In the genomic region with DNA sequence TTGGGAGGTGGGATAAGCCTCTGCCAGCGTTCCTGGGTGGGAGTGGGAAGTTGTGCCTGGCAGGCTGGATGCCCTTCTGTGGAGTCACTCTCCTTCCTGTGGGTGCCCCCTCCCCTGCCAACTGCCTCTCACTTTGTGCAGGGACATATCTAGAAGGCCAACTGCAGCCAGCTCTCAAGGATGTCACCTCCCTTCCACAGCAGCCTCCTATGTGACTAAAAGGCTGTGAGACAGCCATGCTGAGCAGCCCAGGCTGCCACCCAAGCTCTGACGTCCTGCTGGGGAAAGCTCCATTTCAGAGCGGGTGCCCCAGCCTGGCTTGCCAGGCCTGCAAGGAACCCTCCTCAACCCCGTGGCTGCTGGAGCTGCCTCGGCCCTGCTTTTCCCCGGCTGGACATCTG, we compare ENCODE assay signal across 20 cellular contexts. TPM values are rescaled to one million over a fixed set of nuclear protein-coding genes. Genes with fewer than 3 reads are reported as not detected.
DNase-seq lines count a peak whose midpoint lies in the region; TF ChIP-seq lines count a peak whose summit lies in the region.
"Had no signal": no experiment of that assay in that cellular context is flagged by ENCODE, and none has a peak within 500 bp of the region (broad histone marks: within the 10 kb centered on the region; RNA-seq: fewer than 3 reads in every experiment).

No MANE protein-coding gene starts in this region.

- no peaks in the 10 kb centered on the region for H3K27me3 Mint-ChIP-seq in neural crest cell (ENCODE audit: low read depth)
- H3K27me3 Mint-ChIP-seq: activated CD8-positive, alpha-beta T cell treated with anti-CD3 and anti-CD28 coated beads for 36 hours; activated naive CD4-positive, alpha-beta T cell treated with anti-CD3 and anti-CD28 coated beads, Interleukin-2, amount 50 U/mL, for 24 hours had no signal

- H3K27ac ChIP-seq in RWPE1: peak overlapping the region; percentile 87
- H3K27ac ChIP-seq: ovary had no signal

- no peaks in the 10 kb centered on the region for H3K36me3 Mint-ChIP-seq in neural crest cell (ENCODE audit: low read depth)
- H3K36me3 Mint-ChIP-seq: activated naive CD4-positive, alpha-beta T cell treated with anti-CD3 and anti-CD28 coated beads, Interleukin-2, amount 50 U/mL, for 24 hours; memory B cell; T-cell; WTC11 had no signal

- CTCF ChIA-PET in RWPE1 (lab: Yijun Ruan, JAX): interaction anchor here (3.6 kb wide), 1 partner anchor 14 kb away, joined by 22 read pairs; no protein-coding TSS in a partner anchor

- DNase-seq in DMS153 treated with DMSO at 0.1 percent for 48 hours (lab: John Stamatoyannopoulos, UW; ENCODE audit: unreplicated experiment): peak; percentile 49
- no peak for DNase-seq in DMS153 (lab: John Stamatoyannopoulos, UW)
- DNase-seq in EH (ENCODE audit: low read depth): peak; percentile 22
- DNase-seq in RWPE1 (ENCODE audit: low spot score): no peak
- no peak for DNase-seq in neural crest cell (ENCODE audit: low read depth, low spot score)
- DNase-seq in NOMO-1 (lab: John Stamatoyannopoulos, UW; ENCODE audit: unreplicated experiment in 2 of 2): no peak
- no peak for DNase-seq in T1000 (lab: John Stamatoyannopoulos, UW)
- no peak for DNase-seq in effector CD8-positive, alpha-beta T cell (lab: John Stamatoyannopoulos, UW)
- DNase-seq: activated CD8-positive, alpha-beta T cell treated with anti-CD3 and anti-CD28 coated beads for 36 hours; activated T-cell treated with anti-CD3 and anti-CD28 coated beads, Interleukin-2, amount 50 U/mL, for 1 hour; C1 segment of cervical spinal cord; NCI-H1694 treated with DMSO at 0.1 percent for 48 hours; NCI-H524; ovary; SHP77 treated with DMSO at 0.1 percent for 48 hours; T-cell had no signal

- H3K4me3 Mint-ChIP-seq in neural crest cell: no peak overlapping the region
- H3K4me3 Mint-ChIP-seq: activated CD8-positive, alpha-beta T cell treated with anti-CD3 and anti-CD28 coated beads for 36 hours; activated naive CD4-positive, alpha-beta T cell treated with anti-CD3 and anti-CD28 coated beads, Interleukin-2, amount 50 U/mL, for 24 hours; memory B cell; stimulated activated naive CD8-positive, alpha-beta T cell treated with anti-CD3 and anti-CD28 coated beads, Interleukin-15, Interleukin-2, amounts not matched to agents 100 ng/mL and 50 ng/mL, for 24 hours; T-cell; WTC11 had no signal

- TF ChIP-seq CTCF in RWPE1 (conservative IDR thresholded peaks at IDR 0.05; ENCODE audit: low read depth) (no peak), neural crest cell (conservative IDR thresholded peaks at IDR 0.05) (no peak)

- peaks cover 29% of the 10 kb centered on the region for H3K4me1 Mint-ChIP-seq in neural crest cell
- H3K4me1 Mint-ChIP-seq: activated naive CD4-positive, alpha-beta T cell treated with anti-CD3 and anti-CD28 coated beads, Interleukin-2, amount 50 U/mL, for 24 hours; memory B cell; T-cell had no signal

- H3K9me3 Mint-ChIP-seq in neural crest cell: no peaks in the 10 kb centered on the region
- H3K9me3 Mint-ChIP-seq: activated CD8-positive, alpha-beta T cell treated with anti-CD3 and anti-CD28 coated beads for 36 hours; activated naive CD4-positive, alpha-beta T cell treated with anti-CD3 and anti-CD28 coated beads, Interleukin-2, amount 50 U/mL, for 24 hours; memory B cell; stimulated activated naive CD8-positive, alpha-beta T cell treated with anti-CD3 and anti-CD28 coated beads, Interleukin-15, Interleukin-2, amounts not matched to agents 100 ng/mL and 50 ng/mL, for 24 hours; T-cell; WTC11 had no signal

- H3K27ac Mint-ChIP-seq in neural crest cell (ENCODE audit: unreplicated experiment): peak overlapping the region; percentile 19
- H3K27ac Mint-ChIP-seq: activated CD8-positive, alpha-beta T cell treated with anti-CD3 and anti-CD28 coated beads for 36 hours; activated naive CD4-positive, alpha-beta T cell treated with anti-CD3 and anti-CD28 coated beads, Interleukin-2, amount 50 U/mL, for 24 hours; memory B cell; stimulated activated naive CD8-positive, alpha-beta T cell treated with anti-CD3 and anti-CD28 coated beads, Interleukin-15, Interleukin-2, amounts not matched to agents 100 ng/mL and 50 ng/mL, for 24 hours; T-cell; WTC11 had no signal

- POLR2A ChIA-PET in RWPE1 (lab: Yijun Ruan, JAX; ENCODE audit: low non-redundant PET): no interaction called here

RNA-seq across cellular contexts. Expression of a gene that starts 19.6 kb away (rescaled TPM):
- total RNA-seq in neural crest cell: 0.16 TPM in 1 of 2 replicates, not detected in the other
- total RNA-seq: activated CD8-positive, alpha-beta T cell treated with anti-CD3 and anti-CD28 coated beads for 36 hours had no signal

RNA-seq across cellular contexts. Expression of a gene that starts 40.4 kb away (rescaled TPM):
- total RNA-seq in neural crest cell: 4.4 and 4.5 TPM in 2 replicates
- total RNA-seq: activated CD8-positive, alpha-beta T cell treated with anti-CD3 and anti-CD28 coated beads for 36 hours; WTC11 had no signal

Comparison
In these comparisons a context has a peak if more than half of its experiments do, and no peak if none do; other contexts are left out.
1. DNase-seq: peak in DMS153 treated with DMSO at 0.1 percent for 48 hours (single experiment) and EH (single experiment); none in DMS153 (single experiment), RWPE1 (single experiment), neural crest cell (single experiment), NOMO-1 (0 of 2), T1000 (single experiment) and effector CD8-positive, alpha-beta T cell (single experiment).